Comparison of ENCODE assay signal across 28 cellular contexts in genomic region chr2:30205456-30205855, GRCh38.
"Had no signal": no experiment of that assay in that cellular context is flagged by ENCODE, and none has a peak within 500 bp of the region (broad histone marks: within the 10 kb centered on the region; RNA-seq: fewer than 3 reads in every experiment).

No MANE protein-coding gene starts in this region.

- H3K27me3 Mint-ChIP-seq: natural killer cell treated with Interleukin-12 subunit alpha and Interleukin-12 subunit beta and Interleukin-15 and Interleukin-18, amount 100 ng/mL, for 72 hours; stimulated activated naive CD8-positive, alpha-beta T cell treated with anti-CD3 and anti-CD28 coated beads, Interleukin-15, amount 100 ng/mL, for 72 hours had no signal

- H3K4me3 ChIP-seq: dorsolateral prefrontal cortex, gastroesophageal sphincter, heart left ventricle, hepatocyte, right lobe of liver, smooth muscle cell, thyroid gland, vagina had no signal

- H3K9me3 Mint-ChIP-seq: endodermal cell; natural killer cell treated with Interleukin-12 subunit alpha and Interleukin-12 subunit beta and Interleukin-15 and Interleukin-18, amount 100 ng/mL, for 72 hours; neural crest cell; stimulated activated naive CD8-positive, alpha-beta T cell treated with anti-CD3 and anti-CD28 coated beads, Interleukin-15, amount 100 ng/mL, for 72 hours had no signal

- ATAC-seq: esophagus mucosa; gastroesophageal sphincter; left lobe of liver; natural killer cell treated with Interleukin-12 subunit alpha and Interleukin-12 subunit beta and Interleukin-15 and Interleukin-18, amount 100 ng/mL, for 72 hours; right lobe of liver; stimulated activated naive CD8-positive, alpha-beta T cell treated with anti-CD3 and anti-CD28 coated beads, Interleukin-15, amount 100 ng/mL, for 72 hours had no signal

- H3K27ac ChIP-seq: epithelial cell of prostate, gastroesophageal sphincter, hepatocyte, neutrophil, parathyroid adenoma, right lobe of liver, thyroid gland, vagina had no signal

- H3K36me3 Mint-ChIP-seq: natural killer cell treated with Interleukin-12 subunit alpha and Interleukin-12 subunit beta and Interleukin-15 and Interleukin-18, amount 100 ng/mL, for 72 hours had no signal

- H3K79me2 ChIP-seq: hepatocyte, parathyroid adenoma had no signal

- H3K4me1 ChIP-seq: parathyroid adenoma, right lobe of liver, vagina had no signal

- H3K9me3 ChIP-seq: gastroesophageal sphincter, heart left ventricle, neutrophil, right lobe of liver, thyroid gland, vagina had no signal

- H3K4me3 Mint-ChIP-seq: endodermal cell; natural killer cell treated with Interleukin-12 subunit alpha and Interleukin-12 subunit beta and Interleukin-15 and Interleukin-18, amount 100 ng/mL, for 72 hours; neural crest cell; stimulated activated naive CD8-positive, alpha-beta T cell treated with anti-CD3 and anti-CD28 coated beads, Interleukin-15, amount 100 ng/mL, for 72 hours had no signal

- H2AFZ ChIP-seq: hepatocyte, parathyroid adenoma had no signal

- H3K9ac ChIP-seq: parathyroid adenoma had no signal

- H3K36me3 ChIP-seq: gastroesophageal sphincter, heart left ventricle, neutrophil, right lobe of liver, thyroid gland, vagina had no signal

- H3K27me3 ChIP-seq: dorsolateral prefrontal cortex, gastroesophageal sphincter, heart left ventricle, hepatocyte, neutrophil, right lobe of liver, thyroid gland, vagina had no signal

- H3K4me1 Mint-ChIP-seq: neural crest cell had no signal

- DNase-seq: dorsolateral prefrontal cortex; effector CD4-positive, alpha-beta T cell; endodermal cell; foreskin fibroblast; kidney; mesenchymal stem cell; right lobe of liver; stimulated activated CD4-positive, alpha-beta T cell treated with anti-CD3 and anti-CD28 coated beads, Interleukin-12 subunit alpha, Interleukin-12 subunit beta, amount 100 ng/mL, for 4 hours; stimulated activated CD4-positive, alpha-beta T cell treated with anti-CD3 and anti-CD28 coated beads, Interleukin-1b, Interleukin-23, amount 100 ng/mL, for 48 hours; stimulated activated CD4-positive, alpha-beta T cell treated with anti-CD3 and anti-CD28 coated beads, Interleukin-4, amount 100 ng/mL, for 1 hour; stimulated activated CD8-positive, alpha-beta memory T cell treated with anti-CD3 and anti-CD28 coated beads, Interleukin-4, amount 100 ng/mL, for 48 hours; stimulated activated naive CD4-positive, alpha-beta T cell; stimulated activated naive CD8-positive, alpha-beta T cell treated with anti-CD3 and anti-CD28 coated beads, Interleukin-15, amount 100 ng/mL, for 72 hours; thyroid gland; trophoblast cell had no signal

- H3K4me2 ChIP-seq: hepatocyte, smooth muscle cell had no signal

- H3K27ac Mint-ChIP-seq: endodermal cell; progenitor cell of endocrine pancreas; stimulated activated naive CD8-positive, alpha-beta T cell treated with anti-CD3 and anti-CD28 coated beads, Interleukin-15, amount 100 ng/mL, for 72 hours had no signal
